In the genomic region with DNA sequence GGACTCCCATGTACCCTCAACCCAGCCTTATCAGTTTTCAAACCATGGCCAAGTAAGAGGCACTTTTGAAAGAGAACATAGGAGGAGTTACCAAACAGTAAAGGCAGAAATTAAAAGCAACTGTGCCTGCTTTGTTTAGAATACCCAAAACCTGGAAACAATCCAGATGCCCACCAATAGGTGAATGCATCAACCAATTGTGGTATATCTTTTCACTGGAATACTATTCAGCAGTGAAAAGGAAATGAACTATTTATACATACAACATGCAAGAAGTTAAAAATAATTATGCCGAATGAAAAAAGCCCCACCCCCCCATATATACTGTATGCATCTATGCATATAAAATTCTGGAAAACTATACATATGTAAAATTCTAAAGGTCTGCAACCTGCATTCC, we compare ENCODE assay signal across 23 cellular contexts.
"Had no signal": no experiment of that assay in that cellular context is flagged by ENCODE, and none has a peak within 500 bp of the region (broad histone marks: within the 10 kb centered on the region; RNA-seq: fewer than 3 reads in every experiment).

No MANE protein-coding gene starts in this region.

- H3K27ac Mint-ChIP-seq: stimulated activated naive B cell treated with anti-CD40 and anti-IgM and Interleukin-4, amounts not matched to agents 10 μg/mL and 1 μg/mL and 100 μg/mL, for 72 hours had no signal

- H3K4me3 Mint-ChIP-seq: natural killer cell; neural crest cell; stimulated activated naive B cell treated with anti-CD40 and anti-IgM and Interleukin-4, amounts not matched to agents 10 μg/mL and 1 μg/mL and 100 μg/mL, for 72 hours; stimulated activated naive CD8-positive, alpha-beta T cell treated with anti-CD3 and anti-CD28 coated beads, Interleukin-15, amount 100 ng/mL, for 72 hours had no signal

- H3K27me3 ChIP-seq: hepatocyte, spleen, testis, tibial nerve, upper lobe of right lung, vagina had no signal

- H3K9me3 Mint-ChIP-seq: natural killer cell; neural crest cell; stimulated activated naive B cell treated with anti-CD40 and anti-IgM and Interleukin-4, amounts not matched to agents 10 μg/mL and 1 μg/mL and 100 μg/mL, for 72 hours had no signal

- H3K4me2 ChIP-seq: hepatocyte had no signal

- H3K36me3 Mint-ChIP-seq: natural killer cell had no signal

- H3K27ac ChIP-seq: hepatocyte, spleen, testis, tibial nerve, upper lobe of right lung, vagina had no signal

- DNase-seq: dermis blood vessel endothelial cell; erythroblast; foreskin melanocyte; head of caudate nucleus; left colon; left ventricle myocardium superior; mesendoderm; natural killer cell; posterior cingulate gyrus; spleen; stimulated activated CD4-positive, alpha-beta T cell treated with anti-CD3 and anti-CD28 coated beads, Interleukin-15, amount 100 ng/mL, for 24 hours; stimulated activated CD4-positive, alpha-beta T cell treated with anti-CD3 and anti-CD28 coated beads, Interleukin-1b, Interleukin-23, amount 100 ng/mL, for 48 hours; stimulated activated CD4-positive, alpha-beta T cell treated with anti-CD3 and anti-CD28 coated beads, Interleukin-4, amount 100 ng/mL, for 24 hours; stimulated activated naive B cell treated with anti-CD40 and anti-IgM and Interleukin-4, amounts not matched to agents 10 μg/mL and 1 μg/mL and 100 μg/mL, for 72 hours; stimulated activated naive CD8-positive, alpha-beta T cell treated with anti-CD3 and anti-CD28 coated beads, Interleukin-15, amount 100 ng/mL, for 72 hours; testis; upper lobe of right lung had no signal

- ATAC-seq: left colon; left ventricle myocardium superior; natural killer cell; sciatic nerve; stimulated activated naive B cell treated with anti-CD40 and anti-IgM and Interleukin-4, amounts not matched to agents 10 μg/mL and 1 μg/mL and 100 μg/mL, for 72 hours; stimulated activated naive CD8-positive, alpha-beta T cell treated with anti-CD3 and anti-CD28 coated beads, Interleukin-15, amount 100 ng/mL, for 72 hours; upper lobe of right lung had no signal

- H3K27me3 Mint-ChIP-seq: stimulated activated naive B cell treated with anti-CD40 and anti-IgM and Interleukin-4, amounts not matched to agents 10 μg/mL and 1 μg/mL and 100 μg/mL, for 72 hours; stimulated activated naive CD8-positive, alpha-beta T cell treated with anti-CD3 and anti-CD28 coated beads, Interleukin-15, amount 100 ng/mL, for 72 hours had no signal

- H3K9me3 ChIP-seq: testis, upper lobe of right lung, vagina had no signal

- H3K4me3 ChIP-seq: hepatocyte, lung, spleen, testis, tibial nerve, upper lobe of right lung, vagina had no signal

- H3K36me3 ChIP-seq: spleen, tibial nerve, upper lobe of right lung, vagina had no signal

- H2AFZ ChIP-seq: hepatocyte had no signal
